ENCODE assay signal across 20 cellular contexts in genomic region chr12:39417916-39418315, GRCh38.
"Had no signal": no experiment of that assay in that cellular context is flagged by ENCODE, and none has a peak within 500 bp of the region (broad histone marks: within the 10 kb centered on the region; RNA-seq: fewer than 3 reads in every experiment).

No MANE protein-coding gene starts in this region.

- H3K4me3 ChIP-seq: lung, pancreas, stomach, tibial artery, upper lobe of right lung, uterus had no signal

- H3K36me3 ChIP-seq: neutrophil, pancreas, stomach, tibial artery, upper lobe of right lung, uterus had no signal

- ATAC-seq: esophagus mucosa; left lobe of liver; natural killer cell; pancreas; sciatic nerve; stimulated activated effector memory CD8-positive, alpha-beta T cell treated with anti-CD3 and anti-CD28 coated beads, Interleukin-12 subunit alpha, Interleukin-12 subunit beta, amount 100 ng/mL, for 72 hours; upper lobe of right lung had no signal

- H3K4me1 ChIP-seq: pancreas, tibial artery, upper lobe of right lung, uterus had no signal

- H3K9me3 ChIP-seq: neutrophil, pancreas, stomach, tibial artery, upper lobe of right lung, uterus had no signal

- H3K27ac ChIP-seq: neutrophil, pancreas, stomach, tibial artery, upper lobe of right lung, uterus had no signal

- H3K27me3 ChIP-seq: neutrophil, pancreas, stomach, tibial artery, upper lobe of right lung, uterus had no signal

- DNase-seq: central memory CD4-positive, alpha-beta T cell; effector memory CD4-positive, alpha-beta T cell; foreskin melanocyte; hypothalamus; immature natural killer cell; natural killer cell; pancreas; stimulated activated CD4-positive, alpha-beta T cell treated with anti-CD3 and anti-CD28 coated beads, Interleukin-2, amount 100 ng/mL, for 24 hours; stimulated activated CD4-positive, alpha-beta T cell treated with anti-CD3 and anti-CD28 coated beads, Interleukin-4, amount 100 ng/mL, for 24 hours; stimulated activated naive CD4-positive, alpha-beta T cell treated with Interleukin-2 at 50 U/mL for 16 hours; stomach; tibial artery; upper lobe of right lung; uterus had no signal
